In genomic region chr20:46407671-46407996, GRCh38 we compare ENCODE assay signal across 1 cellular context.
TF ChIP-seq lines count a peak whose summit lies in the region.

No MANE protein-coding gene starts in this region.

TF ChIP-seq in WTC11, 78 proteins besides CTCF, POLR2A, EP300 and RAD21 (continued from another document):
- no peak for TF ChIP-seq ARID4B (CRISPR knock-in tag; IDR thresholded peaks at IDR 0.05; ENCODE audit: borderline replicate concordance)
TF ChIP-seq in WTC11: peak in this region for 0.
